ENCODE assay signal across 8 cellular contexts in the genomic region with DNA sequence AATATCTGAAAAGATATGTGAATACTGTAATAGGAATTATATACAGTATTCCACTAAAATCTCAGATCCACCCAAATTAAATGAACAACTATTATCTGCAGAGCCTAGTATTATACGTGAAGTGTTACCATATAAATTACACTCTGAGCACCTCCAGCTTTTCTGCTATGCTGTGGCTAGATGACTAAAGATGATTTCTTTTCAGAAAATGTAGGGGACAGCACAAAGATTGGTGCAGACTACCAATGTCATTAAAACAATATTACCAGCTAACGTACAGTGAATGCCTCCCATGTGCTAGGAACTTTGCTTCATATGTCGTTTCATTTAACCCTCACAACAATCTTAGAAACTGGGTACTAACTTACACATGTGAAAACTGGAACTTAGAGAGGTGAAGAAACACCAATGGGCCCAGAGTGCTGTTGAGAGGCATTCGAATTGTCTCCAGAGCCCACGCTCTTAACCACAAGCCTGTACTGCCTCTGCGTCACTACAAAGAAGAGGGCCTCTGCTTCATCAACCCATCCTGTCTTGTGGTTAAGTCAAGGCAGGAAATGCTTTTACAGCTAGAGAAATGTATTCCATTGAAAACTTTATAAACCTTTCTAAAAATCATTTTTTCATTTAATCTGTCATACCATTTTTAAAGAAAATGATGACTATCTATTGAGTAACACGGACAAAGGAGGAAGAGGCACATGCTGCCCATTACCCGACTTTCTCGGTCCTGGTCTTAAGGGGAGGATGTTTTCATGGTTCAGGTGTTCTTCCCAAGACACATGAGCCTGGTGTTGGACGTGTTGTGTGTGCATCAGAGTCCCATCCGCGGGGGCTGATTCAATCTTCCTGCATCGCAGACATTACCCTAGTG. TPM values are rescaled to one million over a fixed set of nuclear protein-coding genes. Genes with fewer than 3 reads are reported as not detected.
DNase-seq lines count a peak whose midpoint lies in the region; ATAC-seq and TF ChIP-seq lines count a peak whose summit lies in the region.

No MANE protein-coding gene starts in this region.

- H3K4me1 Mint-ChIP-seq in activated CD4-positive, alpha-beta memory T cell treated with anti-CD3 and anti-CD28 coated beads for 36 hours (ENCODE audit: low read depth), result peaks cover 59% of the 10 kb centered on the region
- no peaks in the 10 kb centered on the region for H3K4me1 Mint-ChIP-seq in nephron progenitor cell

- no peaks in the 10 kb centered on the region for H3K9me3 ChIP-seq in subcutaneous abdominal adipose tissue (ENCODE audit: control insufficient read depth in 5 of 5, low read length in 5 of 5)

- peak overlapping the region in 1 of 5 donors; percentile 7 for H3K9ac ChIP-seq in subcutaneous abdominal adipose tissue (ENCODE audit: low read length in 5 of 5)

- H3K36me3 Mint-ChIP-seq in activated CD4-positive, alpha-beta memory T cell treated with anti-CD3 and anti-CD28 coated beads for 36 hours, result peaks cover 26% of the 10 kb centered on the region
- no peaks in the 10 kb centered on the region for H3K36me3 Mint-ChIP-seq in nephron progenitor cell (ENCODE audit: low read depth)

- DNase-seq in Ammon's horn (ENCODE audit: low spot score), result peak; percentile 36
- peak; percentile 83 for DNase-seq in activated CD4-positive, alpha-beta memory T cell treated with anti-CD3 and anti-CD28 coated beads for 36 hours
- DNase-seq in left lobe of liver (ENCODE audit: low spot score), result no peak
- DNase-seq in nephron progenitor cell, result no peak
- DNase-seq in DMS53 treated with DMSO at 0.1 percent for 48 hours (lab: John Stamatoyannopoulos, UW; ENCODE audit: unreplicated experiment), result no peak

- TF ChIP-seq CTCF in nephron progenitor cell (IDR thresholded peaks at IDR 0.05), result no peak

- no peaks in the 10 kb centered on the region for H3K27me3 ChIP-seq in subcutaneous abdominal adipose tissue (ENCODE audit: control insufficient read depth in 5 of 5, insufficient read depth in 4 of 5, low read length in 5 of 5)

- no peak overlapping the region for H3K27ac ChIP-seq in subcutaneous abdominal adipose tissue (ENCODE audit: low read depth, low read length)

- H3K9me3 Mint-ChIP-seq in activated CD4-positive, alpha-beta memory T cell treated with anti-CD3 and anti-CD28 coated beads for 36 hours, result no peaks in the 10 kb centered on the region
- H3K9me3 Mint-ChIP-seq in nephron progenitor cell, result no peaks in the 10 kb centered on the region

- peaks cover 0 to 3% (median 0%) of the 10 kb centered on the region in 5 donors for H3K4me1 ChIP-seq in subcutaneous abdominal adipose tissue (ENCODE audit: control insufficient read depth in 5 of 5, insufficient read depth in 5 of 5, low read length in 5 of 5)

- H3K27me3 Mint-ChIP-seq in activated CD4-positive, alpha-beta memory T cell treated with anti-CD3 and anti-CD28 coated beads for 36 hours, result no peaks in the 10 kb centered on the region
- H3K27me3 Mint-ChIP-seq in nephron progenitor cell (ENCODE audit: low read depth, poor library complexity), result no peaks in the 10 kb centered on the region

- ATAC-seq in GM19468 (IDR thresholded peaks at IDR 0.05; ENCODE audit: extremely low read depth, unreplicated experiment) (peak; percentile 83), HG03575 (IDR thresholded peaks at IDR 0.05; ENCODE audit: extremely low read depth, insufficient number of reproducible peaks, low FRiP score, unreplicated experiment) (peak; percentile 82), left lobe of liver (peak; percentile 29)

- peak overlapping the region; percentile 73 for H3K4me3 Mint-ChIP-seq in activated CD4-positive, alpha-beta memory T cell treated with anti-CD3 and anti-CD28 coated beads for 36 hours
- no peak overlapping the region for H3K4me3 Mint-ChIP-seq in nephron progenitor cell

- no peaks in the 10 kb centered on the region for H3K36me3 ChIP-seq in subcutaneous abdominal adipose tissue (ENCODE audit: control insufficient read depth in 5 of 5, insufficient read depth in 5 of 5, low read length in 5 of 5)

- H3K4me3 ChIP-seq in subcutaneous abdominal adipose tissue (ENCODE audit: low read depth in 1 of 5, low read length in 5 of 5), result peak overlapping the region in 3 of 5 donors; percentile 8 to 51 (median 13)

- intact Hi-C loops in activated CD4-positive, alpha-beta memory T cell treated with anti-CD3 and anti-CD28 coated beads for 36 hours (cut with micrococcal nuclease), result loop anchor here (1.0 to 10.0 kb wide), 7 partner anchors 13 to 1609 kb away; a partner anchor contains a TSS

- H3K27ac Mint-ChIP-seq in activated CD4-positive, alpha-beta memory T cell treated with anti-CD3 and anti-CD28 coated beads for 36 hours, result peak overlapping the region; percentile 87
- no peak overlapping the region for H3K27ac Mint-ChIP-seq in nephron progenitor cell

- CTCF ChIA-PET in activated CD4-positive, alpha-beta memory T cell treated with anti-CD3 and anti-CD28 coated beads for 36 hours (lab: Charles Lee), result interaction anchor here (1.1 to 3.2 kb wide), 3 partner anchors 11 to 162 kb away, joined by 4 to 20 read pairs (median 16); a partner anchor contains a TSS

- POLR2A ChIA-PET in activated CD4-positive, alpha-beta memory T cell treated with anti-CD3 and anti-CD28 coated beads for 36 hours (lab: Charles Lee), result interaction anchor here (1.0 to 4.5 kb wide), 4 partner anchors 11 to 38 kb away, joined by 3 to 88 read pairs (median 3); a partner anchor contains a TSS

RNA-seq across cellular contexts. Expression of a gene that starts 1.3 kb away (rescaled TPM):
- 10 to 100 TPM; 13.4 to 13.7 TPM for total RNA-seq in activated CD4-positive, alpha-beta memory T cell treated with anti-CD3 and anti-CD28 coated beads for 36 hours
- total RNA-seq in left lobe of liver, result 0.78 TPM

RNA-seq across cellular contexts. Expression of a gene that starts 13.2 kb away (rescaled TPM):
- 10 to 100 TPM; 14.4 to 14.7 TPM for total RNA-seq in activated CD4-positive, alpha-beta memory T cell treated with anti-CD3 and anti-CD28 coated beads for 36 hours
- total RNA-seq in left lobe of liver, result 7.6 TPM

Comparison
In these comparisons a context has a peak if more than half of its experiments do, and no peak if none do; other contexts are left out.
1. DNase-seq: peak in Ammon's horn (single experiment) and activated CD4-positive, alpha-beta memory T cell treated with anti-CD3 and anti-CD28 coated beads for 36 hours (single experiment); none in left lobe of liver (single experiment), nephron progenitor cell (single experiment) and DMS53 treated with DMSO at 0.1 percent for 48 hours (single experiment).
2. ATAC-seq: peak in every context shown above with its lines; median percentile 83 in GM19468; 82 in HG03575; 29 in left lobe of liver.